In the genomic region with DNA sequence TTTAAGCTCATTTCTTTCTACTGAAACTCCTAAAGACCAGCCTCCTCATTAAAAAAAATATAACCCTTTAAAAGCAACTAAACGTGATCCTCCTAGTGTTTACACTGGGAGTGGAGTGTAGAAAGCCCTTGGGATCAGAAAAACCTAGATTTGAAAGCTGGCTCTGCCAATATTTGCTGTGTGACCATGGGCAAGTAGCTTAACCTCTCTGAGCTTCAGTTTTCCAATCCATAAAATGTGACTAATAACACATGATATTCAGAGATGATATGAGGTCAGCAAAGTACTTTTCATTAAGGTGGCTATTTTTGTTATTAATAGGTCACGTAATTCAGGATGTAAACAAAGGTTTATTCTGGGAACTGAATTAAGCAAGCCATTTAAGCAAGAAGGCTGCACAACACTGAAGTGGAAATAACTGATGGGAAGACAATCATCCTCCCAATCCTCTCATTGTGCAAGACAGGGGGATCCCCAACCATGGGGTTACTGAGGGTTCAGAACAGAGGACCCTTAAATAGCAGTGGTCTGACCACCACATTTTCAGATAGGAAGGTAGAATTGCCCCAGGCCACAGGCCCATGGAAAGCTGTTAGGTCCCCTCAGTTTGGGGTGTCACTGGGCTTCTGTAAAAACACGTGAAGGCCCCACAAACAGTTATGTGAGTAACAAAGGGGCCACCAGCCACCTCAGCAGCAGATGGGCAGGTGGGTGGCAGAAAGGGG, we compare ENCODE assay signal across 18 cellular contexts. TPM values are rescaled to one million over a fixed set of nuclear protein-coding genes. Genes with fewer than 3 reads are reported as not detected.
DNase-seq lines count a peak whose midpoint lies in the region; ATAC-seq, FAIRE-seq and TF ChIP-seq lines count a peak whose summit lies in the region.
"Had no signal": no experiment of that assay in that cellular context is flagged by ENCODE, and none has a peak within 500 bp of the region (broad histone marks: within the 10 kb centered on the region; RNA-seq: fewer than 3 reads in every experiment).

No MANE protein-coding gene starts in this region.

- intact Hi-C loops in HepG2 (cut with micrococcal nuclease; ENCODE audit: unreplicated experiment) = no loop called here
- intact Hi-C loops in right lobe of liver (cut with DNase I) = no loop called here
- intact Hi-C loops in GM12878 (cut with micrococcal nuclease; ENCODE audit: unreplicated experiment) = no loop called here
- intact Hi-C loops in psoas muscle (cut with DNase I) = no loop called here

- FAIRE-seq in HepG2 (lab: Jason Lieb, UNC) = no peak
- FAIRE-seq in GM12878 (lab: Jason Lieb, UNC) = no peak
- no peak for FAIRE-seq in GM12891 (lab: Jason Lieb, UNC)
- FAIRE-seq: GM18507, HTR-8/SVneo had no signal

- RAD21 ChIA-PET in GM12878 (lab: Charles Lee; ENCODE audit: unreplicated experiment) = no interaction called here

- H3K4me3 ChIP-seq in HepG2 (replicated peaks in 1 of 3; ENCODE audit: insufficient read depth in 1 of 3, low read depth in 2 of 3, low read length in 3 of 3) (no peak overlapping the region), right lobe of liver (no peak overlapping the region), GM12878 (no peak overlapping the region), psoas muscle (no peak overlapping the region)
- H3K4me3 ChIP-seq: BLaER1 treated with 17β-estradiol and CSF1 and Interleukin-3, amounts not matched to agents 10 nM and 100 nM; GM23338 had no signal

- POLR2A ChIA-PET in HepG2 (lab: Yijun Ruan, JAX) (no interaction called here), GM12878 (lab: Charles Lee) (no interaction called here)

- BruUV-seq in HepG2 (replicated peaks; lab: Mats Ljungman, UMichigan) (no TSS peak), GM12878 (replicated peaks; lab: Mats Ljungman, UMichigan) (no TSS peak)

- H3K27me3 ChIP-seq in HepG2 (ENCODE audit: control insufficient read depth in 1 of 2, insufficient read depth in 2 of 2, low read length in 2 of 2) (peaks cover 0 to 14% of the 10 kb centered on the region in 2 experiments; a peak in 2 of 5 replicates), right lobe of liver (no peaks in the 10 kb centered on the region), GM12878 (replicated peaks in 1 of 2; ENCODE audit: control insufficient read depth in 2 of 2, insufficient read depth in 2 of 2, low read length in 1 of 2) (peaks cover 0 to 3% of the 10 kb centered on the region in 2 experiments; a peak in 1 of 4 replicates), psoas muscle (ENCODE audit: insufficient read depth in 3 of 3, low read length in 2 of 3) (no peaks in the 10 kb centered on the region)
- H3K27me3 ChIP-seq: BLaER1 treated with 17β-estradiol and CSF1 and Interleukin-3, amounts not matched to agents 10 nM and 100 nM had no signal

- in situ Hi-C loops in HepG2 (cut with HindIII; ENCODE audit: extremely low pct_ligation_motif_present, low pct_unique_long_range_greater_than_20kb) (no loop called here), GM12878 (cut with MboI) (no loop called here)

- TF ChIP-seq RAD21 in HepG2 (CRISPR knock-in tag; IDR thresholded peaks at IDR 0.05) (no peak), GM12878 (IDR thresholded peaks at IDR 0.05; ENCODE audit: insufficient read depth, low read depth, low read length) (no peak)

- no peak overlapping the region for H3K27ac ChIP-seq in HepG2 (ENCODE audit: extremely low read length, insufficient read depth, low read length)
- no peak overlapping the region for H3K27ac ChIP-seq in right lobe of liver
- no peak overlapping the region for H3K27ac ChIP-seq in GM12878 (ENCODE audit: control insufficient read depth, insufficient read depth)
- peak overlapping the region; percentile 44 for H3K27ac ChIP-seq in psoas muscle
- H3K27ac ChIP-seq: 22Rv1 had no signal

- H3K9me3 ChIP-seq in HepG2 (ENCODE audit: low read length) (no peaks in the 10 kb centered on the region), right lobe of liver (no peaks in the 10 kb centered on the region), GM12878 (replicated peaks; ENCODE audit: control insufficient read depth, insufficient read depth, low read length) (no peaks in the 10 kb centered on the region; the same call in 2 of the 3 replicates), psoas muscle (no peaks in the 10 kb centered on the region)

- H4K20me1 ChIP-seq in HepG2 (ENCODE audit: insufficient read depth, low read length) (no peaks in the 10 kb centered on the region), GM12878 (ENCODE audit: control insufficient read depth, insufficient read depth) (no peaks in the 10 kb centered on the region)
- H4K20me1 ChIP-seq: BLaER1 treated with 17β-estradiol and CSF1 and Interleukin-3, amounts not matched to agents 10 nM and 100 nM had no signal

- no peaks in the 10 kb centered on the region for H3K36me3 ChIP-seq in HepG2 (replicated peaks in 1 of 2; ENCODE audit: control insufficient read depth in 1 of 2, insufficient read depth in 2 of 2, low read length in 2 of 2)
- H3K36me3 ChIP-seq in right lobe of liver = no peaks in the 10 kb centered on the region
- no peaks in the 10 kb centered on the region for H3K36me3 ChIP-seq in GM12878 (ENCODE audit: control insufficient read depth in 2 of 2, insufficient read depth in 2 of 2, low read length in 1 of 2)
- no peaks in the 10 kb centered on the region for H3K36me3 ChIP-seq in psoas muscle (ENCODE audit: insufficient read depth in 1 of 2, low read depth in 1 of 2)
- H3K36me3 ChIP-seq: BLaER1 treated with 17β-estradiol and CSF1 and Interleukin-3, amounts not matched to agents 10 nM and 100 nM had no signal

- no peak overlapping the region for H2AFZ ChIP-seq in HepG2 (ENCODE audit: low read length)
- no peak overlapping the region for H2AFZ ChIP-seq in GM12878 (ENCODE audit: control insufficient read depth, low read depth, low read length)
- H2AFZ ChIP-seq: GM23338 had no signal

- H3K4me2 ChIP-seq in HepG2 (ENCODE audit: low read depth, low read length) = no peak overlapping the region
- H3K4me2 ChIP-seq in GM12878 (ENCODE audit: control insufficient read depth, insufficient read depth) = no peak overlapping the region
- H3K4me2 ChIP-seq: GM23338 had no signal

- SMC1A ChIA-PET in GM12878 (lab: Charles Lee; ENCODE audit: uncharacterized antibody, unreplicated experiment) = interaction anchor here (0.8 kb wide), 1 partner anchor 10 kb away, joined by 4 read pairs; no protein-coding TSS in a partner anchor

- TF ChIP-seq POLR2A in HepG2 (IDR thresholded peaks at IDR 0.05; ENCODE audit: insufficient read depth in 1 of 2, low read depth in 2 of 2, low read length in 2 of 2) (no peak), right lobe of liver (IDR thresholded peaks at IDR 0.05) (no peak), GM12878 (IDR thresholded peaks at IDR 0.05; ENCODE audit: low read depth, low read length) (no peak), GM12891 (IDR thresholded peaks at IDR 0.05; ENCODE audit: low read depth, low read length) (no peak)

- H3K4me1 ChIP-seq in HepG2 (ENCODE audit: insufficient read depth, low read length) (peaks cover 20% of the 10 kb centered on the region), right lobe of liver (peaks cover 0 to 10% (median 3%) of the 10 kb centered on the region in 4 donors), GM12878 (ENCODE audit: control insufficient read depth, insufficient read depth, low read length) (no peaks in the 10 kb centered on the region), psoas muscle (peaks cover 11% of the 10 kb centered on the region)

- H3K79me2 ChIP-seq in HepG2 (ENCODE audit: insufficient read depth, low read length) = no peaks in the 10 kb centered on the region
- no peaks in the 10 kb centered on the region for H3K79me2 ChIP-seq in GM12878 (ENCODE audit: control insufficient read depth, insufficient read depth, low read length)

- TF ChIP-seq EP300 in HepG2 (IDR thresholded peaks at IDR 0.05; ENCODE audit: low read depth in 2 of 2, low read length in 2 of 2) (no peak), HepG2 (CRISPR knock-in tag; IDR thresholded peaks at IDR 0.05; ENCODE audit: borderline replicate concordance) (no peak), GM12878 (IDR thresholded peaks at IDR 0.05; ENCODE audit: borderline replicate concordance in 1 of 2, control insufficient read depth in 1 of 2, low read depth in 2 of 2, low read length in 2 of 2) (no peak)

- no peak overlapping the region for H3K9ac ChIP-seq in HepG2 (ENCODE audit: insufficient read depth, low read depth, low read length)
- H3K9ac ChIP-seq in GM12878 (ENCODE audit: control insufficient read depth, insufficient read depth, low read length) = no peak overlapping the region
- H3K9ac ChIP-seq: BLaER1 treated with 17β-estradiol and CSF1 and Interleukin-3, amounts not matched to agents 10 nM and 100 nM had no signal

- DNase-seq in HepG2 (ENCODE audit: low spot score) = no peak
- no peak for DNase-seq in right lobe of liver
- no peak for DNase-seq in GM12878 (ENCODE audit: low read depth, low spot score)
- no peak for DNase-seq in psoas muscle
- DNase-seq in RPMI8226 = no peak
- DNase-seq in central memory CD4-positive, alpha-beta T cell = no peak
- no peak for DNase-seq in GM12891 (ENCODE audit: insufficient read length, low spot score)
- no peak for DNase-seq in NCI-H524 treated with DMSO at 0.1 percent for 48 hours (lab: John Stamatoyannopoulos, UW)
- DNase-seq: AML-193; CD4-positive, CD25-positive, alpha-beta regulatory T cell; DMS53; GF-D8; H9 had no signal

- WGBS in HepG2 (ENCODE audit: low lambda C conversion rate) = 25% methylated on average over 3 of the region's 3 CpGs
- 53% methylated on average over 3 of the region's 3 CpGs for WGBS in right lobe of liver (ENCODE audit: insufficient coverage, low coverage, low lambda C conversion rate, missing lambda C conversion rate)
- 0% methylated on average over 3 of the region's 3 CpGs for WGBS in GM12878 (ENCODE audit: insufficient coverage, insufficient replicate concordance, low lambda C conversion rate, missing lambda C conversion rate)
- 34 to 44% (median 40%) methylated on average over 3 of the region's 3 CpGs for WGBS in psoas muscle, 3 donors

- TF ChIP-seq CTCF in HepG2 (CRISPR knock-in tag; IDR thresholded peaks at IDR 0.05) (no peak), right lobe of liver (IDR thresholded peaks at IDR 0.05) (no peak), GM12878 (IDR thresholded peaks at IDR 0.05 in 2 of 3, conservative IDR thresholded peaks at IDR 0.05 in 1 of 3; ENCODE audit: control insufficient read depth in 2 of 3, extremely low read depth in 1 of 3, insufficient read depth in 1 of 3, low read depth in 3 of 3, low read length in 3 of 3) (no peak), psoas muscle (IDR thresholded peaks at IDR 0.05) (no peak)

- CTCF ChIA-PET in HepG2 (lab: Yijun Ruan, JAX; ENCODE audit: low intra/inter-chr PET ratio, low total read pairs) (no interaction called here), GM12878 (lab: Yijun Ruan, JAX) (no interaction called here)

- ATAC-seq in HepG2 (no peak), right lobe of liver (no peak), GM12878 (no peak), psoas muscle (peak; percentile 65 to 93 (median 83))
- ATAC-seq: GM23338 had no signal

RNA-seq across cellular contexts. Expression of a gene that starts 49.1 kb away (rescaled TPM):
- total RNA-seq in HepG2 (2016; rRNA removed; fragmentation: Illumina TruSeq; extraction: Trizol) (10.0 and 10.1 TPM in 2 replicates), right lobe of liver (10 to 100 TPM in 4 of 6 experiments, 1 to 10 TPM in 2; 5.9 to 18.6 (median 10.6) TPM), GM12878 (2014; rRNA removed) (0.28 and 0.54 TPM in 2 replicates), GM12878 (2014; rRNA removed; fragmentation: Illumina TruSeq; extraction: Trizol) (0.64 and 0.72 TPM in 2 replicates), GM12878 (2021) (0.45 and 1.0 TPM in 2 replicates), psoas muscle (10 to 100 TPM; 13.3 to 51.3 (median 32.7) TPM)
- total RNA-seq in HepG2 (2016; cell fraction: cytosol; rRNA removed; fragmentation: Illumina TruSeq; extraction: Trizol; ENCODE audit: low read depth) = 2.6 and 4.1 TPM in 2 replicates
- 6.6 and 8.8 TPM in 2 replicates for total RNA-seq in HepG2 (2016; cell fraction: insoluble cytoplasmic fraction; rRNA removed; fragmentation: Illumina TruSeq; extraction: Trizol)
- total RNA-seq in HepG2 (2016; cell fraction: membrane; rRNA removed; fragmentation: Illumina TruSeq; extraction: Trizol) = 4.1 and 4.5 TPM in 2 replicates
- total RNA-seq in HepG2 (2016; cell fraction: nucleus; rRNA removed; fragmentation: Illumina TruSeq; extraction: Trizol) = 8.1 and 10.7 TPM in 2 replicates
- polyA plus RNA-seq in HepG2 (2011; rRNA removed) (16.4 and 18.4 TPM in 2 replicates), GM12878 (2011; rRNA removed) (0.19 and 0.27 TPM in 2 replicates), GM12878 (2014; fragmentation: Illumina TruSeq; extraction: Trizol) (0.98 TPM in 1 of 2 replicates, not detected in the other), GM12878 (2014; fragmentation: Nextera tagmentation; extraction: Ambion mirVana) (under 1 TPM in 1 of 2 experiments, not detected in 1; 0.24 TPM), GM12878 (2014; rRNA removed) (0.30 and 1.2 TPM in 2 replicates), GM12878 (2016; fragmentation: Nextera tagmentation; extraction: Ambion mirVana) (1 to 10 TPM in 1 of 2 experiments, under 1 TPM in 1; 0.86 to 2.8 TPM), psoas muscle (10 to 100 TPM in 2 of 3 donors, 1 to 10 TPM in 1; 7.3 to 61.2 (median 45.5) TPM)
- polyA plus RNA-seq in HepG2 (2011; cell fraction: cytosol; rRNA removed) = 13.7 and 15.2 TPM in 2 replicates
- 36.9 and 55.6 TPM in 2 replicates for polyA plus RNA-seq in HepG2 (2011; cell fraction: nucleus; rRNA removed)
- polyA plus RNA-seq in HepG2 (2012) = 17.7 and 30.3 TPM in 2 replicates
- 1.3 and 1.6 TPM in 2 replicates for polyA plus RNA-seq in HepG2 (2016; cell fraction: cytosol; fragmentation: Illumina TruSeq; extraction: Trizol; ENCODE audit: low read depth)
- polyA plus RNA-seq in HepG2 (2016; cell fraction: insoluble cytoplasmic fraction; fragmentation: Illumina TruSeq; extraction: Trizol; ENCODE audit: low read depth) = 9.2 and 12.3 TPM in 2 replicates
- polyA plus RNA-seq in HepG2 (2016; cell fraction: membrane; fragmentation: Illumina TruSeq; extraction: Trizol; ENCODE audit: low read depth) = 2.9 and 3.7 TPM in 2 replicates
- polyA plus RNA-seq in HepG2 (2016; cell fraction: nucleus; fragmentation: Illumina TruSeq; extraction: Trizol; ENCODE audit: insufficient read depth, low read depth) = 36.8 and 40.3 TPM in 2 replicates
- 1.7 and 22.0 TPM in 2 replicates for polyA minus RNA-seq in HepG2 (2011; rRNA and poly(A)+ RNA removed; ENCODE audit: low replicate concordance)
- 6.0 and 8.7 TPM in 2 replicates for polyA minus RNA-seq in HepG2 (2011; cell fraction: cytosol; rRNA and poly(A)+ RNA removed)
- polyA minus RNA-seq in HepG2 (2011; cell fraction: nucleus; rRNA and poly(A)+ RNA removed) = 31.8 and 34.1 TPM in 2 replicates
- total RNA-seq in GM12878 (2013; cell fraction: nucleolus; rRNA removed) = 6.3 and 7.2 TPM in 2 replicates
- 0.33 TPM for polyA plus RNA-seq in GM12878 (2011; ENCODE audit: low read depth)
- 0.37 and 0.52 TPM in 2 replicates for polyA plus RNA-seq in GM12878 (2011; cell fraction: cytosol; rRNA removed)
- polyA plus RNA-seq in GM12878 (2011; cell fraction: nucleus; rRNA removed) = 0.33 and 0.98 TPM in 2 replicates
- polyA plus RNA-seq in GM12878 (2012) = 0.35 and 0.94 TPM in 2 replicates
- polyA minus RNA-seq in GM12878 (2011; rRNA and poly(A)+ RNA removed) = 0.07 and 0.26 TPM in 2 replicates
- polyA minus RNA-seq in GM12878 (2011; cell fraction: cytosol; rRNA and poly(A)+ RNA removed) = not detected in 2 replicates
- 0.48 and 0.57 TPM in 2 replicates for polyA minus RNA-seq in GM12878 (2011; cell fraction: nucleus; rRNA and poly(A)+ RNA removed)
- polyA plus RNA-seq in GM12891 (2012; ENCODE audit: low read depth, missing spikeins) = 0.28 TPM

Comparison
In these comparisons a context has a peak if more than half of its experiments do, and no peak if none do; other contexts are left out.
1. ATAC-seq: peak in psoas muscle (4 of 4); none in HepG2 (single experiment), right lobe of liver (0 of 4) and GM12878 (single experiment).